In the genomic region with DNA sequence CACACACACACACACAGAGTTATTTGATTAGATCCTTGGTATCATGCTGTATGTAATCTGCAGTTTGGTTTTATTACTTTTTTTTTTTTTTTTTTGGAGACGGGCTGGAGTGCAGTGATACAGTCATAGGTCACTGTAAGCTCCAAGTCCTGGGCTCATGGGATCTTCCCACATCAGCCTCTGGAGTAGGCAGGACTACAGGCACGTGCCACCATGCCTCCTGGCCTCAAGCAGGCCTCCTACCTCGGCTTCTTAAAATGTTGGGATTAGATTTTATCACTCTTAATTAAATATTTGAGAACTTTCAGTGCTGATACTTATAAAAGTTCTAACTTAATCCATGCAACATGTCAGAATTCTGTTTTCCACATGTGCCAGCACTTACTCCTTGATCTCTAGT, we compare ENCODE assay signal across 2 cellular contexts.
TF ChIP-seq lines count a peak whose summit lies in the region.

No MANE protein-coding gene starts in this region.

TF ChIP-seq in A549, 52 proteins besides CTCF, POLR2A, EP300 and RAD21 (continued from another document):
- TF ChIP-seq GATA3 (IDR thresholded peaks at IDR 0.05; ENCODE audit: borderline replicate concordance) = no peak
- TF ChIP-seq, protein P1, sequence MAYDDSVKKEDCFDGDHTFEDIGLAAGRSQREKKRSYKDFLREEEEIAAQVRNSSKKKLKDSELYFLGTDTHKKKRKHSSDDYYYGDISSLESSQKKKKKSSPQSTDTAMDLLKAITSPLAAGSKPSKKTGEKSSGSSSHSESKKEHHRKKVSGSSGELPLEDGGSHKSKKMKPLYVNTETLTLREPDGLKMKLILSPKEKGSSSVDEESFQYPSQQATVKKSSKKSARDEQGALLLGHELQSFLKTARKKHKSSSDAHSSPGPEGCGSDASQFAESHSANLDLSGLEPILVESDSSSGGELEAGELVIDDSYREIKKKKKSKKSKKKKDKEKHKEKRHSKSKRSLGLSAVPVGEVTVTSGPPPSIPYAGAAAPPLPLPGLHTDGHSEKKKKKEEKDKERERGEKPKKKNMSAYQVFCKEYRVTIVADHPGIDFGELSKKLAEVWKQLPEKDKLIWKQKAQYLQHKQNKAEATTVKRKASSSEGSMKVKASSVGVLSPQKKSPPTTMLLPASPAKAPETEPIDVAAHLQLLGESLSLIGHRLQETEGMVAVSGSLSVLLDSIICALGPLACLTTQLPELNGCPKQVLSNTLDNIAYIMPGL (CRISPR knock-in tag; IDR thresholded peaks at IDR 0.05; ENCODE audit: borderline replicate concordance) = no peak
- TF ChIP-seq ZSCAN20 (CRISPR knock-in tag; IDR thresholded peaks at IDR 0.05) = no peak
- TF ChIP-seq ESRRA (IDR thresholded peaks at IDR 0.05; ENCODE audit: borderline replicate concordance, low read length) = no peak
- TF ChIP-seq CBX2 (IDR thresholded peaks at IDR 0.05; ENCODE audit: borderline replicate concordance, low read depth) = no peak
- no peak for TF ChIP-seq FOXS1 (CRISPR knock-in tag; IDR thresholded peaks at IDR 0.05)
- no peak for TF ChIP-seq HOXA7 (CRISPR knock-in tag; IDR thresholded peaks at IDR 0.05)
- TF ChIP-seq ZC3H11A (IDR thresholded peaks at IDR 0.05) = no peak
- no peak for TF ChIP-seq RNF2 (IDR thresholded peaks at IDR 0.05; ENCODE audit: borderline replicate concordance, low read depth)
- no peak for TF ChIP-seq ZFP36 (IDR thresholded peaks at IDR 0.05; ENCODE audit: borderline replicate concordance, partially characterized antibody)

TF ChIP-seq in GM23338, 12 proteins besides CTCF, POLR2A, EP300 and RAD21 (continued from another document):
- TF ChIP-seq, protein P2, sequence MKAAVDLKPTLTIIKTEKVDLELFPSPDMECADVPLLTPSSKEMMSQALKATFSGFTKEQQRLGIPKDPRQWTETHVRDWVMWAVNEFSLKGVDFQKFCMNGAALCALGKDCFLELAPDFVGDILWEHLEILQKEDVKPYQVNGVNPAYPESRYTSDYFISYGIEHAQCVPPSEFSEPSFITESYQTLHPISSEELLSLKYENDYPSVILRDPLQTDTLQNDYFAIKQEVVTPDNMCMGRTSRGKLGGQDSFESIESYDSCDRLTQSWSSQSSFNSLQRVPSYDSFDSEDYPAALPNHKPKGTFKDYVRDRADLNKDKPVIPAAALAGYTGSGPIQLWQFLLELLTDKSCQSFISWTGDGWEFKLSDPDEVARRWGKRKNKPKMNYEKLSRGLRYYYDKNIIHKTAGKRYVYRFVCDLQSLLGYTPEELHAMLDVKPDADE (IDR thresholded peaks at IDR 0.05) = no peak
- no peak for TF ChIP-seq ZNF331 (CRISPR knock-in tag; IDR thresholded peaks at IDR 0.05; ENCODE audit: low read depth)
- TF ChIP-seq ZNF114 (CRISPR knock-in tag; IDR thresholded peaks at IDR 0.05) = no peak
- TF ChIP-seq EZH2phosphoT487 (IDR thresholded peaks at IDR 0.05; ENCODE audit: unreplicated experiment) = no peak
